9 cellular contexts compared by ENCODE assay signal in genomic region chr13:33349314-33349995, GRCh38.
DNase-seq lines count a peak whose midpoint lies in the region; ATAC-seq, FAIRE-seq and TF ChIP-seq lines count a peak whose summit lies in the region.
"Had no signal": no experiment of that assay in that cellular context is flagged by ENCODE, and none has a peak within 500 bp of the region (broad histone marks: within the 10 kb centered on the region; RNA-seq: fewer than 3 reads in every experiment).

No MANE protein-coding gene starts in this region.

- H3K27me3 ChIP-seq in Panc1 (ENCODE audit: control insufficient read depth, insufficient read depth, low read length), result peaks cover 2% of the 10 kb centered on the region; the same call in 1 of the 2 replicates
- no peaks in the 10 kb centered on the region for H3K27me3 ChIP-seq in esophagus muscularis mucosa
- no peaks in the 10 kb centered on the region for H3K27me3 ChIP-seq in muscle layer of colon (ENCODE audit: control insufficient read depth in 1 of 2, insufficient read depth in 2 of 2, low read length in 2 of 2)

- POLR2A ChIA-PET in Panc1 (lab: Charles Lee), result interaction anchor here (0.6 kb wide), 1 partner anchor 64 kb away, joined by 3 read pairs; the partner anchor contains the start of gene STARD13

- H3K9me3 ChIP-seq in Panc1 (ENCODE audit: control insufficient read depth, insufficient read depth, low read depth, low read length), result no peaks in the 10 kb centered on the region
- no peaks in the 10 kb centered on the region for H3K9me3 ChIP-seq in esophagus muscularis mucosa
- H3K9me3 ChIP-seq in muscle layer of colon (ENCODE audit: low read length), result no peaks in the 10 kb centered on the region

- H3K4me3 ChIP-seq in Panc1 (ENCODE audit: low read depth in 2 of 2, low read length in 2 of 2), result peak overlapping the region; percentile 52 to 58; a peak in 3 of 4 replicates
- H3K4me3 ChIP-seq in esophagus muscularis mucosa, result peak overlapping the region; percentile 71 to 95 (median 78)
- peak overlapping the region; percentile 82 to 88 for H3K4me3 ChIP-seq in muscle layer of colon (ENCODE audit: low read depth in 1 of 2, low read length in 2 of 2)

- H3K36me3 ChIP-seq in Panc1 (ENCODE audit: control insufficient read depth, insufficient read depth, low read length), result no peaks in the 10 kb centered on the region
- no peaks in the 10 kb centered on the region for H3K36me3 ChIP-seq in esophagus muscularis mucosa
- H3K36me3 ChIP-seq in muscle layer of colon (ENCODE audit: insufficient read depth, low read length), result no peaks in the 10 kb centered on the region

- in situ Hi-C loops in Panc1 (cut with HindIII; ENCODE audit: low pct_unique_long_range_greater_than_20kb, low sequenced_read_pairs), result no loop called here

- H3K27me3 Mint-ChIP-seq in activated naive CD4-positive, alpha-beta T cell treated with anti-CD3 and anti-CD28 coated beads for 36 hours (ENCODE audit: low read depth), result peaks cover 44% of the 10 kb centered on the region

- no peaks in the 10 kb centered on the region for H3K36me3 Mint-ChIP-seq in activated naive CD4-positive, alpha-beta T cell treated with anti-CD3 and anti-CD28 coated beads for 36 hours (ENCODE audit: low read depth)
- H3K36me3 Mint-ChIP-seq: activated naive CD8-positive, alpha-beta T cell treated with anti-CD3 and anti-CD28 coated beads, Interleukin-2, amount 10 ng/mL, durations not matched to agents 7 days and 5 days had no signal

- TF ChIP-seq EP300 in esophagus muscularis mucosa (IDR thresholded peaks at IDR 0.05), result no peak

- no TSS peak for BruUV-seq in Panc1 (replicated peaks; lab: Mats Ljungman, UMichigan)

- WGBS in esophagus muscularis mucosa, result 37% methylated on average over 3 of the region's 20 CpGs

- intact Hi-C loops in Panc1 (cut with micrococcal nuclease; ENCODE audit: unreplicated experiment) (no loop called here), esophagus muscularis mucosa (cut with DNase I) (loop anchor here (5.0 kb wide), 1 partner anchor 62 kb away; the partner anchor contains the start of gene STARD13)
- intact Hi-C loops in activated naive CD4-positive, alpha-beta T cell treated with anti-CD3 and anti-CD28 coated beads for 36 hours (cut with micrococcal nuclease), result no loop called here

- no peaks in the 10 kb centered on the region for H3K9me3 Mint-ChIP-seq in activated naive CD4-positive, alpha-beta T cell treated with anti-CD3 and anti-CD28 coated beads for 36 hours
- H3K9me3 Mint-ChIP-seq: activated naive CD8-positive, alpha-beta T cell treated with anti-CD3 and anti-CD28 coated beads, Interleukin-2, amount 10 ng/mL, durations not matched to agents 7 days and 5 days had no signal

- no peak overlapping the region for H3K4me3 Mint-ChIP-seq in activated naive CD4-positive, alpha-beta T cell treated with anti-CD3 and anti-CD28 coated beads for 36 hours
- H3K4me3 Mint-ChIP-seq: activated naive CD8-positive, alpha-beta T cell treated with anti-CD3 and anti-CD28 coated beads, Interleukin-2, amount 10 ng/mL, durations not matched to agents 7 days and 5 days had no signal

- H3K9ac ChIP-seq in muscle layer of colon (ENCODE audit: low read length), result peak overlapping the region; percentile 81

- no peak for FAIRE-seq in urothelium cell line (lab: Jason Lieb, UNC)

- H3K27ac Mint-ChIP-seq in activated naive CD4-positive, alpha-beta T cell treated with anti-CD3 and anti-CD28 coated beads for 36 hours, result no peak overlapping the region
- H3K27ac Mint-ChIP-seq: activated naive CD8-positive, alpha-beta T cell treated with anti-CD3 and anti-CD28 coated beads, Interleukin-2, amount 10 ng/mL, durations not matched to agents 7 days and 5 days had no signal

- TF ChIP-seq POLR2A in esophagus muscularis mucosa (IDR thresholded peaks at IDR 0.05; ENCODE audit: low read depth), result no peak

- TF ChIP-seq CTCF in Panc1 (IDR thresholded peaks at IDR 0.05), result 0 out of 2 replicates have a peak, but pooled peaks have one; percentile 5
- peak in 2 of 3 experiments; percentile 16 to 20 for TF ChIP-seq CTCF in esophagus muscularis mucosa (IDR thresholded peaks at IDR 0.05)

- peaks cover 3% of the 10 kb centered on the region for H3K4me1 Mint-ChIP-seq in activated naive CD4-positive, alpha-beta T cell treated with anti-CD3 and anti-CD28 coated beads for 36 hours (ENCODE audit: low read depth)

- peak; percentile 51; the same call in 1 of the 2 replicates for ATAC-seq in Panc1
- ATAC-seq in HG03521 (IDR thresholded peaks at IDR 0.05; ENCODE audit: unreplicated experiment), result no peak

- CTCF ChIA-PET in Panc1 (lab: Charles Lee), result no interaction called here
- CTCF ChIA-PET in activated naive CD4-positive, alpha-beta T cell treated with anti-CD3 and anti-CD28 coated beads for 36 hours (lab: Charles Lee), result no interaction called here

- H3K27ac ChIP-seq in Panc1 (ENCODE audit: low read length) (no peak overlapping the region), esophagus muscularis mucosa (replicated peaks in 1 of 4) (peak overlapping the region; percentile 88 to 93 (median 90)), muscle layer of colon (ENCODE audit: low read depth, low read length) (peak overlapping the region; percentile 83)

- no peaks in the 10 kb centered on the region for H3K4me1 ChIP-seq in Panc1 (ENCODE audit: control insufficient read depth, insufficient read depth, low read length)
- peaks cover 7 to 55% (median 42%) of the 10 kb centered on the region in 4 donors for H3K4me1 ChIP-seq in esophagus muscularis mucosa
- H3K4me1 ChIP-seq in muscle layer of colon (ENCODE audit: insufficient read depth, low read length), result peaks cover 16% of the 10 kb centered on the region

- no peak for DNase-seq in Panc1 (ENCODE audit: low read depth, low spot score)
- no peak for DNase-seq in esophagus muscularis mucosa (ENCODE audit: extremely low spot score)
- peak; percentile 10 for DNase-seq in urothelium cell line (ENCODE audit: low spot score)
- no peak for DNase-seq in SKM-1 treated with dmso at 0.1 percent for 144 hours (lab: John Stamatoyannopoulos, UW; ENCODE audit: unreplicated experiment)
- DNase-seq in activated naive CD4-positive, alpha-beta T cell treated with anti-CD3 and anti-CD28 coated beads for 36 hours, result no peak
- DNase-seq: activated naive CD8-positive, alpha-beta T cell treated with anti-CD3 and anti-CD28 coated beads, Interleukin-2, amount 10 ng/mL, durations not matched to agents 7 days and 5 days; NCI-H524 treated with DMSO at 0.1 percent for 48 hours had no signal
